11 cellular contexts compared by ENCODE assay signal in the genomic region with DNA sequence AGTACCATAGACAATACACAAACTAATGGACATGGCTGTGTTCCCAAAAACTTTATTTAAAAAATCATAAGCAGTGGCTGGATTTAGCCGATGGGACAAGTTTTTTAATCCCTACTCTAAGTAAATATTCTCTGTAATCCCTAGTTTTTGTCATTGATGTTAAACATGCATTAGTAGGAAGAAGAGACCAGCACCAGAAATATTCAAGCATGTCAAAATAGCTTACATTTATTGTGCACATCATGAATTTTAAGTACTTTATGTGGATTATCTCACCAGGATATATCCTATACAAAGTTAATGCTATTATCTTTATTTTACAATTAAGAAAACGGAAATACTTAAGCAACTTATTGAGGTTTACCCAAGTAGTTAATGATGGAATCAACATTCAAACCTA.
"Had no signal": no experiment of that assay in that cellular context is flagged by ENCODE, and none has a peak within 500 bp of the region (broad histone marks: within the 10 kb centered on the region; RNA-seq: fewer than 3 reads in every experiment).

No MANE protein-coding gene starts in this region.

- H3K27ac ChIP-seq: GM23248, KMS-11 had no signal

- H3K9me3 Mint-ChIP-seq: HFFc6 had no signal

- H3K4me2 ChIP-seq: KMS-11 had no signal

- H3K4me3 ChIP-seq: GM23248, HAP-1 had no signal

- H2AFZ ChIP-seq: GM23248 had no signal

- DNase-seq: GM23248, GOT3, H7, HFFc6, IMR-90, Karpas-422, KBM-7 had no signal

- H3K4me3 Mint-ChIP-seq: HFFc6 had no signal

- ATAC-seq: HCT116 had no signal

- H3K9ac ChIP-seq: GM23248, KMS-11 had no signal

- H3K27ac Mint-ChIP-seq: HFFc6 had no signal

- FAIRE-seq: HTR-8/SVneo had no signal

- H3K9me3 ChIP-seq: HAP-1 had no signal
